In the genomic region with DNA sequence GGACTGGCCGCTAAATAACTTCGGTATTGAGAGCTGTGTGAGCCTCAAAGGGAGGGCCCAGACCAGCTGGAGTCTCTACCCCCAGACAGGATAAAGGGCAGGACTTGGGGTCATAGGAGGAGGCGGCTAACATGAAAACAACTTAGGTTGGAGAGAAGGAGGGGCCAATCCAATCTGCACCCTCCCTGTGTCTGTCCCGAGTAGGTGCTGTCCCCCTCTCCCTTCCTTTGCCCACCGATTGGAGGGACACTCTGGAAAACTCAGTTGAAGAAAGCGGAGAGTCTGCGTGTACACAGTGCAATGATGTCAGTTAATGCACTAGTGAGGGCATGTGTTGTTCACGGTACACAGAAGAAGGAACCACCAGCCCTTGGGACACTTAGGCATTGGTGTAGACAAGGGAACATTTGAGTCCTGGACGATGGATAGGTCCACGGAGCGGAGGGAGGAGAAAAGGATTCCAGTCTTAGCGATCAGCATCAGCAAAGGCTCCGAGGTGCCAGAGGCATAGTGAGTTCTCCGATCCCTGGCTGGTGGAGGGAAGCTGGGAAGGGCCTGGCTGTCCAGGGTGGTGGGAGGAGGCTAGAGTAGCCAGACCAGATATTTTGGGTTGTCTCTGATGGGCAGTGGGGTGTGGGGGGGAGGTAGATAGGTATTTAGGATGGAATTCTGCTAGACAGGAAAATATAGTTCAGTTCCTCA, we compare ENCODE assay signal across 8 cellular contexts. TPM values are rescaled to one million over a fixed set of nuclear protein-coding genes. Genes with fewer than 3 reads are reported as not detected.
DNase-seq lines count a peak whose midpoint lies in the region; ATAC-seq and TF ChIP-seq lines count a peak whose summit lies in the region.

No MANE protein-coding gene starts in this region.

- no peaks in the 10 kb centered on the region for H3K36me3 Mint-ChIP-seq in activated naive CD4-positive, alpha-beta T cell treated with anti-CD3 and anti-CD28 coated beads for 36 hours (ENCODE audit: low read depth)

- H3K27me3 ChIP-seq in left lung = peaks cover 4 to 86% of the 10 kb centered on the region in 2 donors
- peaks cover 0 to 10% (median 0%) of the 10 kb centered on the region in 4 donors for H3K27me3 ChIP-seq in upper lobe of left lung
- peaks cover 20% of the 10 kb centered on the region for H3K27me3 ChIP-seq in effector memory CD4-positive, alpha-beta T cell (replicated peaks; ENCODE audit: control insufficient read depth, insufficient read depth, low read length, poor library complexity, severe bottlenecking)

- in situ Hi-C loops in astrocyte of the cerebellum (cut with HindIII; ENCODE audit: low sequenced_read_pairs) = no loop called here

- H3K36me3 ChIP-seq in left lung = no peaks in the 10 kb centered on the region
- H3K36me3 ChIP-seq in upper lobe of left lung = peaks cover 0 to 6% (median 1%) of the 10 kb centered on the region in 4 donors
- no peaks in the 10 kb centered on the region for H3K36me3 ChIP-seq in effector memory CD4-positive, alpha-beta T cell (ENCODE audit: control insufficient read depth, insufficient read depth, low read length)

- TF ChIP-seq POLR2A in upper lobe of left lung (IDR thresholded peaks at IDR 0.05) = peak in 1 of 4 donors; percentile 6

- H3K9me3 ChIP-seq in left lung (no peaks in the 10 kb centered on the region), upper lobe of left lung (no peaks in the 10 kb centered on the region)
- H3K9me3 ChIP-seq in effector memory CD4-positive, alpha-beta T cell (ENCODE audit: control insufficient read depth, low read length) = no peaks in the 10 kb centered on the region

- CTCF ChIA-PET in activated naive CD4-positive, alpha-beta T cell treated with anti-CD3 and anti-CD28 coated beads for 36 hours (lab: Charles Lee) = interaction anchor here (1.0 to 3.0 kb wide), 7 partner anchors 11 to 218 kb away, joined by 3 to 16 read pairs (median 4); a partner anchor contains a TSS

- intact Hi-C loops in activated naive CD4-positive, alpha-beta T cell treated with anti-CD3 and anti-CD28 coated beads for 36 hours (cut with micrococcal nuclease) = no loop called here
- intact Hi-C loops in left lung (cut with DNase I) = no loop called here

- peaks cover 18% of the 10 kb centered on the region for H3K4me1 Mint-ChIP-seq in activated naive CD4-positive, alpha-beta T cell treated with anti-CD3 and anti-CD28 coated beads for 36 hours (ENCODE audit: low read depth)

- peak; percentile 6 for ATAC-seq in left lung
- peak; percentile 2 to 4 for ATAC-seq in upper lobe of left lung (ENCODE audit: low FRiP score in 2 of 2)

- H3K4me3 Mint-ChIP-seq in activated naive CD4-positive, alpha-beta T cell treated with anti-CD3 and anti-CD28 coated beads for 36 hours = peak overlapping the region; percentile 0

- peaks cover 27 to 61% of the 10 kb centered on the region in 2 donors for H3K4me1 ChIP-seq in left lung
- peaks cover 43 to 66% (median 60%) of the 10 kb centered on the region in 4 donors for H3K4me1 ChIP-seq in upper lobe of left lung
- H3K4me1 ChIP-seq in effector memory CD4-positive, alpha-beta T cell (ENCODE audit: control insufficient read depth, insufficient read depth, low read length, poor library complexity, severe bottlenecking) = peaks cover 35% of the 10 kb centered on the region

- 48 to 62% methylated on average over 12 of the region's 14 CpGs for WGBS in upper lobe of left lung, 2 donors

- H3K27ac Mint-ChIP-seq in activated naive CD4-positive, alpha-beta T cell treated with anti-CD3 and anti-CD28 coated beads for 36 hours = no peak overlapping the region

- H3K27ac ChIP-seq in left lung = peak overlapping the region; percentile 81 to 90
- peak overlapping the region; percentile 87 to 96 (median 93) for H3K27ac ChIP-seq in upper lobe of left lung
- H3K27ac ChIP-seq in effector memory CD4-positive, alpha-beta T cell (ENCODE audit: insufficient read depth, low read length, poor library complexity, severe bottlenecking) = no peak overlapping the region

- no peaks in the 10 kb centered on the region for H3K9me3 Mint-ChIP-seq in activated naive CD4-positive, alpha-beta T cell treated with anti-CD3 and anti-CD28 coated beads for 36 hours

- no peak for TF ChIP-seq EP300 in upper lobe of left lung (IDR thresholded peaks at IDR 0.05)

- H3K4me3 ChIP-seq in astrocyte of the cerebellum (ENCODE audit: low read depth, low read length) (peak overlapping the region; percentile 35), left lung (peak overlapping the region; percentile 29 to 43), upper lobe of left lung (peak overlapping the region; percentile 19 to 57 (median 47))
- no peak overlapping the region for H3K4me3 ChIP-seq in effector memory CD4-positive, alpha-beta T cell (ENCODE audit: insufficient read depth, low read depth, low read length, poor library complexity, severe bottlenecking)

- DNase-seq in activated naive CD4-positive, alpha-beta T cell treated with anti-CD3 and anti-CD28 coated beads for 36 hours = no peak
- DNase-seq in activated naive CD4-positive, alpha-beta T cell treated with anti-CD3 and anti-CD28 coated beads, Interleukin-2, amount 50 U/mL, for 16 hours = no peak
- DNase-seq in astrocyte of the cerebellum (ENCODE audit: low read depth) (no peak), left lung (no peak), upper lobe of left lung (no peak), NCI-H1092 (lab: John Stamatoyannopoulos, UW) (no peak)
- DNase-seq in effector memory CD4-positive, alpha-beta T cell = no peak
- DNase-seq in stimulated activated CD4-positive, alpha-beta T cell treated with anti-CD3 and anti-CD28 coated beads, Interleukin-2, amount 100 ng/mL, for 48 hours = no peak

- no peak for TF ChIP-seq CTCF in astrocyte of the cerebellum (IDR thresholded peaks at IDR 0.05; ENCODE audit: low read depth, low read length, missing control alignments)
- TF ChIP-seq CTCF in left lung (IDR thresholded peaks at IDR 0.05) = no peak
- no peak for TF ChIP-seq CTCF in upper lobe of left lung (IDR thresholded peaks at IDR 0.05)

- H3K27me3 Mint-ChIP-seq in activated naive CD4-positive, alpha-beta T cell treated with anti-CD3 and anti-CD28 coated beads for 36 hours (ENCODE audit: low read depth) = peaks cover 71% of the 10 kb centered on the region

RNA-seq across cellular contexts. Expression of a gene that starts 0.8 kb away (rescaled TPM):
- total RNA-seq in activated naive CD4-positive, alpha-beta T cell treated with anti-CD3 and anti-CD28 coated beads for 36 hours = 1 to 10 TPM; 3.8 to 4.4 TPM
- 10 to 100 TPM; 29.5 to 36.7 TPM for total RNA-seq in left lung
- total RNA-seq in upper lobe of left lung = 100 to 1,000 TPM in 1 of 6 donors, 10 to 100 TPM in 5; 36.5 to 135 (median 58.0) TPM

RNA-seq across cellular contexts. Expression of a gene that starts 6.6 kb away (rescaled TPM):
- 10 to 100 TPM; 11.1 to 12.3 TPM for total RNA-seq in activated naive CD4-positive, alpha-beta T cell treated with anti-CD3 and anti-CD28 coated beads for 36 hours
- total RNA-seq in left lung = 10 to 100 TPM; 28.1 to 38.2 TPM
- 100 to 1,000 TPM in 2 of 6 donors, 10 to 100 TPM in 4; 33.4 to 784 (median 70.1) TPM for total RNA-seq in upper lobe of left lung

RNA-seq across cellular contexts. Expression of a gene that starts 11.3 kb away (rescaled TPM):
- total RNA-seq in activated naive CD4-positive, alpha-beta T cell treated with anti-CD3 and anti-CD28 coated beads for 36 hours = 10 to 100 TPM; 13.8 to 15.3 TPM
- total RNA-seq in left lung = 10 to 100 TPM; 22.1 to 22.9 TPM
- total RNA-seq in upper lobe of left lung = 100 to 1,000 TPM in 1 of 6 donors, 10 to 100 TPM in 5; 24.0 to 114 (median 28.5) TPM

RNA-seq across cellular contexts. Expression of a gene that starts 11.4 kb away (rescaled TPM):
- 10 to 100 TPM; 17.7 to 21.1 TPM for total RNA-seq in activated naive CD4-positive, alpha-beta T cell treated with anti-CD3 and anti-CD28 coated beads for 36 hours
- total RNA-seq in left lung (10 to 100 TPM; 25.1 to 25.5 TPM), upper lobe of left lung (10 to 100 TPM; 29.9 to 49.2 (median 35.6) TPM)

RNA-seq across cellular contexts. Expression of a gene that starts 12.7 kb away (rescaled TPM):
- total RNA-seq in activated naive CD4-positive, alpha-beta T cell treated with anti-CD3 and anti-CD28 coated beads for 36 hours = 10 to 100 TPM; 21.9 to 24.0 TPM
- total RNA-seq in left lung (10 to 100 TPM; 36.8 to 44.7 TPM), upper lobe of left lung (100 to 1,000 TPM in 1 of 6 donors, 10 to 100 TPM in 4, 1 to 10 TPM in 1; 9.1 to 147 (median 31.1) TPM)

Comparison
In these comparisons a context has a peak if more than half of its experiments do, and no peak if none do; other contexts are left out.
1. RNA of a gene that starts 0.8 kb away (total RNA-seq): 36.5 to 135 TPM in upper lobe of left lung and 29.5 to 36.7 TPM in left lung; 3.8 to 4.4 TPM in activated naive CD4-positive, alpha-beta T cell treated with anti-CD3 and anti-CD28 coated beads for 36 hours; every median in the first group is over 4 times any median in the second.